12 cellular contexts compared by ENCODE assay signal in genomic region chr20:34089655-34090324, GRCh38. TPM values are rescaled to one million over a fixed set of nuclear protein-coding genes. Genes with fewer than 3 reads are reported as not detected.
DNase-seq lines count a peak whose midpoint lies in the region; ATAC-seq, FAIRE-seq and TF ChIP-seq lines count a peak whose summit lies in the region.
"Had no signal": no experiment of that assay in that cellular context is flagged by ENCODE, and none has a peak within 500 bp of the region (broad histone marks: within the 10 kb centered on the region; RNA-seq: fewer than 3 reads in every experiment).

No MANE protein-coding gene starts in this region.

- ATAC-seq in SK-N-SH treated with all-trans-retinoic acid at 6 μM for 48 hours: no peak
- ATAC-seq: stimulated activated naive CD8-positive, alpha-beta T cell treated with anti-CD3 and anti-CD28 coated beads, Interleukin-15, amount 100 ng/mL, for 72 hours had no signal

- TF ChIP-seq EP300 in H1 (IDR thresholded peaks at IDR 0.05; ENCODE audit: borderline replicate concordance in 1 of 2, low read depth in 2 of 2, low read length in 2 of 2): no peak

- H3K56ac ChIP-seq in H1 (replicated peaks; ENCODE audit: insufficient read length, low read depth, low read length): no peak overlapping the region

- H3K79me2 ChIP-seq in H1 (ENCODE audit: control insufficient read depth in 1 of 2, insufficient read depth in 2 of 2, low read length in 2 of 2): no peaks in the 10 kb centered on the region; a peak in 1 of 4 replicates

- H3K9ac ChIP-seq in H1 (replicated peaks in 1 of 4; ENCODE audit: extremely low read depth in 1 of 4, low read depth in 3 of 4, low read length in 3 of 4): no peak overlapping the region

- H3K27me3 ChIP-seq in H1 (replicated peaks in 1 of 4; ENCODE audit: control insufficient read depth in 3 of 4, extremely low read depth in 1 of 4, insufficient read depth in 3 of 4, low read length in 3 of 4) (no peaks in the 10 kb centered on the region), prostate gland (replicated peaks; ENCODE audit: insufficient read depth) (no peaks in the 10 kb centered on the region)

- intact Hi-C loops in prostate gland (cut with DNase I): no loop called here

- H3K79me1 ChIP-seq in H1 (ENCODE audit: low read depth, low read length): no peaks in the 10 kb centered on the region

- H3K18ac ChIP-seq in H1 (ENCODE audit: extremely low read depth, low read length): no peak overlapping the region

- POLR2A ChIA-PET in H1 (lab: Charles Lee; ENCODE audit: partially characterized antibody): interaction anchor here (1.5 to 14.0 kb wide), 5 partner anchors 12 to 255 kb away, joined by 4 to 236 read pairs (median 21); partner anchors contain the start of gene EIF2S2

- TF ChIP-seq CTCF in H1 (IDR thresholded peaks at IDR 0.05; ENCODE audit: control extremely low read depth in 1 of 3, insufficient read depth in 1 of 3, low read depth in 1 of 3, low read length in 3 of 3) (no peak), prostate gland (IDR thresholded peaks at IDR 0.05) (no peak)

- CTCF ChIA-PET in H1 (lab: Charles Lee; ENCODE audit: partially characterized antibody): interaction anchor here (1.2 kb wide), 1 partner anchor 39 kb away, joined by 5 read pairs; no protein-coding TSS in a partner anchor

- H3K4ac ChIP-seq in H1 (replicated peaks; ENCODE audit: insufficient read length, low read depth, low read length): no peak overlapping the region

- H3K4me1 ChIP-seq in H1 (replicated peaks in 1 of 4; ENCODE audit: control insufficient read depth in 3 of 4, insufficient read depth in 4 of 4, low read length in 3 of 4) (no peaks in the 10 kb centered on the region), prostate gland (replicated peaks) (peaks cover 4% of the 10 kb centered on the region)

- no peak overlapping the region for H4K5ac ChIP-seq in H1 (ENCODE audit: insufficient read length, low read depth, low read length)

- H2BK12ac ChIP-seq in H1 (ENCODE audit: low read depth, low read length): no peak overlapping the region

- H2BK5ac ChIP-seq in H1 (ENCODE audit: low read depth, low read length): no peak overlapping the region

- H3K4me3 ChIP-seq in H1 (ENCODE audit: extremely low read depth in 1 of 4, insufficient read depth in 2 of 4, low read depth in 3 of 4, low read length in 4 of 4) (no peak overlapping the region), prostate gland (no peak overlapping the region)

- no peaks in the 10 kb centered on the region for H3K9me3 ChIP-seq in H1 (ENCODE audit: insufficient read depth in 2 of 2, low read depth in 1 of 2, low read length in 1 of 2)
- no peaks in the 10 kb centered on the region for H3K9me3 ChIP-seq in prostate gland

- H2BK20ac ChIP-seq in H1 (ENCODE audit: low read length): no peak overlapping the region

- TF ChIP-seq POLR2A in H1 (IDR thresholded peaks at IDR 0.05; ENCODE audit: control extremely low read depth in 1 of 2, low read depth in 2 of 2, low read length in 2 of 2) (no peak), prostate gland (IDR thresholded peaks at IDR 0.05) (no peak)

- H3K36me3 ChIP-seq in H1 (ENCODE audit: control insufficient read depth in 2 of 4, insufficient read depth in 4 of 4, low read length in 3 of 4) (peaks cover 18 to 82% (median 60%) of the 10 kb centered on the region in 4 experiments), prostate gland (peaks cover 0 to 6% of the 10 kb centered on the region in 2 donors)

- no peak overlapping the region for H2AK5ac ChIP-seq in H1 (ENCODE audit: low read depth, low read length)

- H3K27ac ChIP-seq in H1 (ENCODE audit: low read depth, low read length) (no peak overlapping the region), prostate gland (peak overlapping the region; percentile 40 to 47)

- H4K20me1 ChIP-seq in H1 (replicated peaks in 1 of 2; ENCODE audit: control insufficient read depth in 1 of 2, insufficient read depth in 2 of 2, low read length in 2 of 2): peaks cover 16 to 27% of the 10 kb centered on the region in 2 experiments

- no peak for TF ChIP-seq RAD21 in H1 (IDR thresholded peaks at IDR 0.05 in 1 of 2, conservative IDR thresholded peaks at IDR 0.05 in 1 of 2; ENCODE audit: low read depth in 2 of 2, low read length in 2 of 2)

- 91% methylated on average over 13 of the region's 13 CpGs; no CpG with 5 or more reads in 1 of the 2 experiments for WGBS in H1 (ENCODE audit: extremely low coverage in 1 of 2, insufficient coverage in 1 of 2, insufficient read length in 1 of 2, insufficient replicate concordance in 2 of 2, low coverage in 1 of 2, low lambda C conversion rate in 2 of 2, missing lambda C conversion rate in 1 of 2), 2 experiments
- WGBS in prostate gland: 41% methylated on average over 13 of the region's 13 CpGs

- H2BK120ac ChIP-seq in H1 (replicated peaks; ENCODE audit: low read depth, low read length): no peak overlapping the region

- no peaks in the 10 kb centered on the region for H3K23me2 ChIP-seq in H1 (ENCODE audit: low read depth, low read length)

- no peak overlapping the region for H4K8ac ChIP-seq in H1 (ENCODE audit: extremely low read depth, insufficient read depth, low read length)

- DNase-seq in NCI-H524 (lab: John Stamatoyannopoulos, UW) (peak; percentile 21 to 77), NCI-H524 treated with DMSO at 0.1 percent for 48 hours (lab: John Stamatoyannopoulos, UW) (no peak), NCI-H2196 (lab: John Stamatoyannopoulos, UW; ENCODE audit: unreplicated experiment) (peak; percentile 54), H1 (ENCODE audit: low read depth in 1 of 2, low spot score in 2 of 2) (no peak), prostate gland (ENCODE audit: low spot score) (peak; percentile 52), hepatic stellate cell (ENCODE audit: low spot score) (no peak), NCI-H1436 (lab: John Stamatoyannopoulos, UW) (no peak)
- DNase-seq: NCI-H1048; stimulated activated naive CD8-positive, alpha-beta T cell treated with anti-CD3 and anti-CD28 coated beads, Interleukin-15, amount 100 ng/mL, for 72 hours had no signal

- no peak overlapping the region for H3K4me2 ChIP-seq in H1 (ENCODE audit: insufficient read depth in 1 of 2, low read depth in 2 of 2, low read length in 2 of 2)

- no peak overlapping the region for H3K14ac ChIP-seq in H1 (ENCODE audit: insufficient read length)

- no peak for FAIRE-seq in H1 (lab: Jason Lieb, UNC)
- FAIRE-seq: bronchial epithelial cell, islet of Langerhans had no signal

- no peak overlapping the region for H3K23ac ChIP-seq in H1 (ENCODE audit: insufficient read length)

- H2BK15ac ChIP-seq in H1 (ENCODE audit: low read length): no peak overlapping the region

- H4K91ac ChIP-seq in H1 (replicated peaks; ENCODE audit: insufficient read length, low read length): no peak overlapping the region

- no peak overlapping the region for H2AFZ ChIP-seq in H1 (ENCODE audit: low read length)

TF ChIP-seq in H1, 55 proteins besides CTCF, POLR2A, EP300 and RAD21:
- TF ChIP-seq POLR2AphosphoS5 (IDR thresholded peaks at IDR 0.05; ENCODE audit: low read depth, low read length): peak; percentile 44; the same call in 1 of the 2 replicates
- no peak for TF ChIP-seq CHD1 (IDR thresholded peaks at IDR 0.05; ENCODE audit: low read depth, low read length)

TF ChIP-seq in SK-N-SH treated with all-trans-retinoic acid at 6 μM for 48 hours, 23 proteins besides CTCF, POLR2A, EP300 and RAD21 (continues in another document):
- TF ChIP-seq ZNF565 (CRISPR knock-in tag; conservative IDR thresholded peaks at IDR 0.05; ENCODE audit: low read depth): no peak
- no peak for TF ChIP-seq ARNTL (CRISPR knock-in tag; IDR thresholded peaks at IDR 0.05; ENCODE audit: borderline replicate concordance, low read depth)
- no peak for TF ChIP-seq TCF4 (CRISPR knock-in tag; IDR thresholded peaks at IDR 0.05; ENCODE audit: borderline replicate concordance)
- TF ChIP-seq SNAI2 (CRISPR knock-in tag; IDR thresholded peaks at IDR 0.05): no peak
- TF ChIP-seq RARB (CRISPR knock-in tag; IDR thresholded peaks at IDR 0.05): no peak
- no peak for TF ChIP-seq ZNF70 (CRISPR knock-in tag; IDR thresholded peaks at IDR 0.05)
- TF ChIP-seq BACH2 (CRISPR knock-in tag; IDR thresholded peaks at IDR 0.05; ENCODE audit: borderline replicate concordance): no peak
- no peak for TF ChIP-seq POU6F1 (CRISPR knock-in tag; IDR thresholded peaks at IDR 0.05; ENCODE audit: borderline replicate concordance, low read depth)
- TF ChIP-seq ZFP30 (CRISPR knock-in tag; IDR thresholded peaks at IDR 0.05): no peak
- TF ChIP-seq TOX (CRISPR knock-in tag; IDR thresholded peaks at IDR 0.05; ENCODE audit: borderline replicate concordance): no peak

RNA-seq across cellular contexts. Expression of gene EIF2S2, which starts 22.3 kb away (rescaled TPM):
- 133 and 142 TPM in 2 replicates for total RNA-seq in H1 (2021; fragmentation: NEBNext Ultra II Directional; extraction: Animal tissue kit (Norgen Biotek cat#: 25700))
- 39.3 and 59.5 TPM in 2 replicates for polyA plus RNA-seq in H1 (2011; rRNA removed)
- 85.8 TPM for polyA plus RNA-seq in H1 (2011; cell fraction: cytosol; rRNA removed)
- 28.8 TPM for polyA plus RNA-seq in H1 (2011; cell fraction: nucleus; rRNA removed)
- 102 to 153 TPM (median 112 TPM) in 4 replicates for polyA plus RNA-seq in H1 (2012, experiment 1 of 2)
- polyA plus RNA-seq in H1 (2012, experiment 2 of 2): 16.1 TPM
- 219 TPM for polyA plus RNA-seq in H1 (2013, experiment 1 of 2)
- polyA plus RNA-seq in H1 (2013, experiment 2 of 2): 221 TPM
- polyA minus RNA-seq in H1 (2011; rRNA and poly(A)+ RNA removed): 34.5 and 39.4 TPM in 2 replicates
- 28.8 TPM for polyA minus RNA-seq in H1 (2011; cell fraction: cytosol; rRNA and poly(A)+ RNA removed)
- polyA minus RNA-seq in H1 (2011; cell fraction: nucleus; rRNA and poly(A)+ RNA removed): 25.4 TPM
- 10 to 100 TPM; 32.7 to 41.0 TPM for total RNA-seq in prostate gland

Comparison
In these comparisons a context has a peak if more than half of its experiments do, and no peak if none do; other contexts are left out.
1. DNase-seq: peak in NCI-H524 (2 of 2), NCI-H2196 (single experiment) and prostate gland (single experiment); none in NCI-H524 treated with DMSO at 0.1 percent for 48 hours (single experiment), H1 (0 of 2), hepatic stellate cell (single experiment) and NCI-H1436 (single experiment).